Comparison of ENCODE assay signal across 8 cellular contexts in the genomic region with DNA sequence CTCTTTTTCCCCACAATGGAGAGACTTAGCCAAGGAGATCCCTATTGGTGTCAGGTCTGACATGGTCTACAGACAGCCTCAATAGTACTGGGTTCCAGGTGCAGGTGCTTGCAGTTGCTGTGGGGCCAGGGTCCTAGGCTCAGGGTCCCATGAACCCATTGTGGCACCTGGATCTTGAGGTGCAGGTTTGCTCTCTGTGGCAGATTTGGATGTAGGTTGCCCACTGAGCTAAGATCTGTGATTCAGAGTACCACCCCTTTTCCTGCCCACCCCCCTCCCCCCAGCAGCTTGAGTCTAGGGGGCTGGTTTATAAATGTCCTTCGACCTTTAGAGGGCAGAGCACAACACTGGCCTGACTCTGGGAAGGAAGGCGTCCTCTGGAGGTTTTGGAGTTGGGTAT.
"Had no signal": no experiment of that assay in that cellular context is flagged by ENCODE, and none has a peak within 500 bp of the region (broad histone marks: within the 10 kb centered on the region; RNA-seq: fewer than 3 reads in every experiment).

No MANE protein-coding gene starts in this region.

- H3K27ac Mint-ChIP-seq: IgD-negative memory B cell had no signal

- H3K36me3 Mint-ChIP-seq: IgD-negative memory B cell had no signal

- DNase-seq: IMR-90, KBM-7, KG1 had no signal

- ATAC-seq: HepG2, K562 had no signal

- H3K4me1 Mint-ChIP-seq: IgD-negative memory B cell had no signal

- FAIRE-seq: HepG2, HTR-8/SVneo, K562 had no signal

- H3K4me3 ChIP-seq: K562 had no signal

- H3K27ac ChIP-seq: HL-60 had no signal

- H3K4me3 Mint-ChIP-seq: IgD-negative memory B cell had no signal
